8 cellular contexts compared by ENCODE assay signal in genomic region chr17:58006563-58006923, GRCh38. TPM values are rescaled to one million over a fixed set of nuclear protein-coding genes. Genes with fewer than 3 reads are reported as not detected.
DNase-seq lines count a peak whose midpoint lies in the region; TF ChIP-seq lines count a peak whose summit lies in the region.

No MANE protein-coding gene starts in this region.

- H3K27me3 ChIP-seq in osteoblast (ENCODE audit: insufficient read depth, low read length) (no peaks in the 10 kb centered on the region), transverse colon (no peaks in the 10 kb centered on the region)

- peaks cover 46% of the 10 kb centered on the region for H3K4me1 ChIP-seq in osteoblast (ENCODE audit: insufficient read depth, low read length)
- H3K4me1 ChIP-seq in transverse colon = peaks cover 18 to 53% (median 38%) of the 10 kb centered on the region in 4 donors

- peak; percentile 63 to 90 (median 79) for DNase-seq in NCI-H1417 (lab: John Stamatoyannopoulos, UW)
- DNase-seq in NCI-H1417 treated with DMSO at 0.1 percent for 48 hours (lab: John Stamatoyannopoulos, UW) = no peak
- DNase-seq in KBM-7 = peak; percentile 80
- DNase-seq in SHP77 (lab: John Stamatoyannopoulos, UW) = peak; percentile 29 to 66
- peak; percentile 72 for DNase-seq in activated naive CD4-positive, alpha-beta T cell treated with anti-CD3 and anti-CD28 coated beads, Interleukin-2, amount 50 U/mL, for 16 hours
- DNase-seq in globus pallidus (ENCODE audit: low spot score) = peak; percentile 65
- peak; percentile 52 for DNase-seq in osteoblast (ENCODE audit: insufficient read length, low spot score, missing footprints)
- peak; percentile 77 for DNase-seq in transverse colon

- peaks cover 47% of the 10 kb centered on the region for H4K20me1 ChIP-seq in osteoblast (ENCODE audit: insufficient read depth, low read length)

- peaks cover 56% of the 10 kb centered on the region for H3K79me2 ChIP-seq in osteoblast (ENCODE audit: insufficient read depth, low read length)

- intact Hi-C loops in transverse colon (cut with DNase I; ENCODE audit: low total_unique reads) = loop anchor here (5.0 to 10.0 kb wide), 2 partner anchors 76 to 108 kb away; partner anchors contain the start of gene DYNLL2

- peak overlapping the region; percentile 99 for H3K27ac ChIP-seq in osteoblast (ENCODE audit: low read depth, low read length)
- H3K27ac ChIP-seq in transverse colon = peak overlapping the region; percentile 96 to 98 (median 96)

- TF ChIP-seq EP300 in transverse colon (IDR thresholded peaks at IDR 0.05; ENCODE audit: low read depth) = no peak

- peak overlapping the region; percentile 100 for H3K4me3 ChIP-seq in osteoblast (ENCODE audit: insufficient read depth, low read length)
- H3K4me3 ChIP-seq in transverse colon = peak overlapping the region; percentile 63 to 82 (median 74)

- H2AFZ ChIP-seq in osteoblast (ENCODE audit: low read length) = peak overlapping the region; percentile 98

- no peaks in the 10 kb centered on the region for H3K9me3 ChIP-seq in osteoblast (ENCODE audit: low read depth, low read length)
- no peaks in the 10 kb centered on the region for H3K9me3 ChIP-seq in transverse colon

- H3K4me2 ChIP-seq in osteoblast (ENCODE audit: insufficient read depth, low read length) = peak overlapping the region; percentile 96

- 0% methylated on average over 15 of the region's 20 CpGs; no CpG with 5 or more reads in 1 of the 2 donors for WGBS in transverse colon (ENCODE audit: low coverage in 1 of 2), 2 donors

- TF ChIP-seq POLR2A in transverse colon (IDR thresholded peaks at IDR 0.05) = no peak

- H3K36me3 ChIP-seq in osteoblast (ENCODE audit: insufficient read depth, low read length) (peaks cover 44% of the 10 kb centered on the region), transverse colon (peaks cover 0 to 30% (median 13%) of the 10 kb centered on the region in 4 donors)

- in situ Hi-C loops in KBM-7 (cut with MboI; ENCODE audit: low pct_unique_long_range_greater_than_20kb, low sequenced_read_pairs) = no loop called here
- in situ Hi-C loops in transverse colon (cut with MboI; ENCODE audit: low pct_ligation_motif_present in 1 of 4, low pct_unique_long_range_greater_than_20kb in 1 of 4, low sequenced_read_pairs in 3 of 4) = no loop called here

- no peak for TF ChIP-seq CTCF in osteoblast (IDR thresholded peaks at IDR 0.05; ENCODE audit: extremely low read depth, low read depth, low read length)
- TF ChIP-seq CTCF in transverse colon (IDR thresholded peaks at IDR 0.05) = no peak

RNA-seq across cellular contexts. Expression of gene SRSF1, which starts 0.5 kb away (rescaled TPM):
- total RNA-seq in osteoblast (214 and 247 TPM in 2 replicates), transverse colon (100 to 1,000 TPM; 122 to 174 (median 143) TPM)

RNA-seq across cellular contexts. Expression of gene VEZF1, which starts 18.5 kb away (rescaled TPM):
- total RNA-seq in osteoblast = 51.9 and 58.6 TPM in 2 replicates
- 10 to 100 TPM; 44.0 to 65.1 (median 50.1) TPM for total RNA-seq in transverse colon

RNA-seq across cellular contexts. Expression of gene CUEDC1, which starts 51.3 kb away (rescaled TPM):
- 21.0 and 22.4 TPM in 2 replicates for total RNA-seq in osteoblast
- 10 to 100 TPM; 20.2 to 27.3 (median 24.6) TPM for total RNA-seq in transverse colon
